ENCODE assay signal across 28 cellular contexts in the genomic region with DNA sequence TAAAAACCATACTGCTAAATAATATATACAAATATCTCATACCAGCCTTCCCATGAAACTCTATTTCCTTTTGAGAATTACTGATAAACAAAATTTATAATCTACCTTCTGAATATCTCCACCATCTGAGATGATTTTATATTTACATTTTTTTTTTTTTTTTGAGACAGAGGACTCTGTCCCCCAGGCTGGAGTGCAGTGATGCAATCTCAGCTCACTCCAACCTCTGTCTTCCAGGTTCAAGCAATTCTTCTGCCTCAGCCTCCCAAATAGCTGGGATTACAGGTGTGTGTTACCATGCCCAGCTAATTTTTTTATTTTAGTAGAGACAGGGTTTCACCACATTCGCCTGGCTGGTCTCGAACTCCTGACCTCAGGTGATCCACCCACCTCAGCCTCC.
"Had no signal": no experiment of that assay in that cellular context is flagged by ENCODE, and none has a peak within 500 bp of the region (broad histone marks: within the 10 kb centered on the region; RNA-seq: fewer than 3 reads in every experiment).

No MANE protein-coding gene starts in this region.

- H3K4me1 ChIP-seq: colonic mucosa, esophagus muscularis mucosa, esophagus squamous epithelium, gastrocnemius medialis, gastroesophageal sphincter, heart left ventricle, heart right ventricle had no signal

- H3K36me3 ChIP-seq: colonic mucosa, esophagus muscularis mucosa, esophagus squamous epithelium, gastrocnemius medialis, gastroesophageal sphincter, heart left ventricle, heart right ventricle had no signal

- FAIRE-seq: colon, endometrium, endothelial cell of umbilical vein, frontal cortex had no signal

- H3K27me3 ChIP-seq: colonic mucosa, esophagus muscularis mucosa, foreskin keratinocyte, gastrocnemius medialis had no signal

- H3K4me3 ChIP-seq: colonic mucosa, coronary artery, dorsolateral prefrontal cortex, esophagus muscularis mucosa, esophagus squamous epithelium, gastrocnemius medialis, gastroesophageal sphincter, heart left ventricle, heart right ventricle had no signal

- H3K9me3 ChIP-seq: colonic mucosa, esophagus muscularis mucosa, esophagus squamous epithelium, gastrocnemius medialis, gastroesophageal sphincter, heart left ventricle, heart right ventricle had no signal

- H3K9me3 Mint-ChIP-seq: dendritic cell treated with granulocyte-macrophage colony-stimulating factor and Interleukin-4, amounts not matched to agents 40 ng/mL and 50 ng/mL, for 4 days; effector memory CD8-positive, alpha-beta T cell; endodermal cell had no signal

- H3K27ac ChIP-seq: colonic mucosa, coronary artery, dorsolateral prefrontal cortex, epithelial cell of prostate, esophagus muscularis mucosa, esophagus squamous epithelium, foreskin keratinocyte, gastrocnemius medialis, gastroesophageal sphincter, heart left ventricle, heart right ventricle had no signal

- H3K4me3 Mint-ChIP-seq: dendritic cell treated with granulocyte-macrophage colony-stimulating factor and Interleukin-4, amounts not matched to agents 40 ng/mL and 50 ng/mL, for 4 days; effector memory CD8-positive, alpha-beta T cell; endodermal cell had no signal

- DNase-seq: colonic mucosa; cortex of kidney; dermis blood vessel endothelial cell; dorsolateral prefrontal cortex; effector CD4-positive, alpha-beta T cell; effector CD8-positive, alpha-beta T cell; effector memory CD4-positive, alpha-beta T cell; effector memory CD8-positive, alpha-beta T cell; endodermal cell; erythroblast; esophagus squamous epithelium; foreskin fibroblast; foreskin keratinocyte; foreskin melanocyte; gastrocnemius medialis; glutamatergic neuron; heart left ventricle; heart right ventricle had no signal

- ATAC-seq: effector memory CD8-positive, alpha-beta T cell; esophagus mucosa; foreskin keratinocyte; gastrocnemius medialis; gastroesophageal sphincter; heart left ventricle; heart right ventricle had no signal

- H3K27ac Mint-ChIP-seq: dendritic cell treated with granulocyte-macrophage colony-stimulating factor and Interleukin-4, amounts not matched to agents 40 ng/mL and 50 ng/mL, for 4 days; effector memory CD8-positive, alpha-beta T cell; endodermal cell had no signal
